In the genomic region with DNA sequence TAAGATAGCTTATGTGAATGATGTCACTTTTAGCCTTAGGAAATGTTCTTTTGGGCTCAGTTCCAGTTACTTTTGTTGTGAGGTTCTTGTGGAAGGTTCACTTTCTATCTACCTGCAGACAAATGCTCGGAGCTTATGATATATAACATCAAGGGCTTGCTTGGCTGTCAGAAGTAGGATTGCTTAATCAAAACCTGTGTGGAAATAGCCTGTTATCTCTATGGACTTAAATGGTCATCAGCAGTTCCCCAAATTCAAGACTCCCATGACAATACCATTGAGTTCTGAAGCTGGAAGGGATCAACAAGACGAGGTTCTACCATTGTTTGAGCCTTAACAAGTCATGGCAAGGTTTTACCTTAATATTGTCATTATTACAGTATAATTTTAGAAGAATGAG, we compare ENCODE assay signal across 24 cellular contexts. TPM values are rescaled to one million over a fixed set of nuclear protein-coding genes. Genes with fewer than 3 reads are reported as not detected.
A peak's percentile ranks its signal among the peaks of the same experiment; 100 is the strongest.
DNase-seq lines count a peak whose midpoint lies in the region; ATAC-seq, FAIRE-seq and TF ChIP-seq lines count a peak whose summit lies in the region.
"Had no signal": no experiment of that assay in that cellular context is flagged by ENCODE, and none has a peak within 500 bp of the region (broad histone marks: within the 10 kb centered on the region; RNA-seq: fewer than 3 reads in every experiment).

No MANE protein-coding gene starts in this region.

- no peak for TF ChIP-seq POLR2A in lower leg skin (IDR thresholded peaks at IDR 0.05)

- 73% methylated on average over 2 of the region's 2 CpGs for WGBS in lower leg skin, 2 donors
- WGBS in pancreas, 2 donors = 75 to 76% methylated on average over 2 of the region's 2 CpGs

- in situ Hi-C loops in KBM-7 (cut with MboI; ENCODE audit: low pct_unique_long_range_greater_than_20kb, low sequenced_read_pairs) = no loop called here

- POLR2A ChIA-PET in CD4-positive, alpha-beta memory T cell (lab: Charles Lee; ENCODE audit: partially characterized antibody) = interaction anchor here (1.3 to 18.2 kb wide), 6 partner anchors 14 to 580 kb away, joined by 3 to 373 read pairs (median 11); a partner anchor contains a TSS

- H3F3A ChIP-seq in SU-DHL-6 (ENCODE audit: insufficient read depth) = peaks cover 28% of the 10 kb centered on the region

- CTCF ChIA-PET in CD4-positive, alpha-beta memory T cell (lab: Charles Lee; ENCODE audit: partially characterized antibody) = interaction anchor here (0.9 to 4.0 kb wide), 10 partner anchors 10 to 565 kb away, joined by 3 to 18 read pairs (median 4); no protein-coding TSS in a partner anchor

- no peaks in the 10 kb centered on the region for H3K27me3 Mint-ChIP-seq in CD4-positive, alpha-beta memory T cell
- H3K27me3 Mint-ChIP-seq in naive B cell = no peaks in the 10 kb centered on the region
- H3K27me3 Mint-ChIP-seq: activated naive CD8-positive, alpha-beta T cell treated with anti-CD3 and anti-CD28 coated beads for 36 hours; activated T-cell treated with anti-CD3 and anti-CD28 coated beads, Interleukin-2, amount 50 U/mL, for 24 hours; stimulated activated naive B cell treated with anti-CD40 and anti-IgM and Interleukin-4, amounts not matched to agents 10 μg/mL and 1 μg/mL and 100 μg/mL, for 72 hours had no signal

- peaks cover 1 to 29% of the 10 kb centered on the region in 2 donors for H3K36me3 Mint-ChIP-seq in CD4-positive, alpha-beta memory T cell
- peaks cover 6 to 8% of the 10 kb centered on the region in 2 donors for H3K36me3 Mint-ChIP-seq in naive B cell

- H3K36me3 ChIP-seq in CD4-positive, alpha-beta memory T cell (ENCODE audit: insufficient read depth, low read length) = no peaks in the 10 kb centered on the region
- no peaks in the 10 kb centered on the region for H3K36me3 ChIP-seq in KOPT-K1 (ENCODE audit: insufficient read depth, low read length)
- H3K36me3 ChIP-seq in SU-DHL-6 (ENCODE audit: low read length) = no peaks in the 10 kb centered on the region
- no peaks in the 10 kb centered on the region for H3K36me3 ChIP-seq in pancreas
- H3K36me3 ChIP-seq: BE2C, breast epithelium, transverse colon had no signal

- H3K9me2 ChIP-seq in SU-DHL-6 (replicated peaks; ENCODE audit: insufficient read depth, low read length) = no peaks in the 10 kb centered on the region

- peak overlapping the region in 4 of 7 donors; percentile 12 to 82 (median 51) for H3K27ac Mint-ChIP-seq in CD4-positive, alpha-beta memory T cell
- H3K27ac Mint-ChIP-seq in naive B cell = peak overlapping the region in 4 of 6 donors; percentile 52 to 97 (median 94)

- no peak for DNase-seq in CD4-positive, alpha-beta memory T cell
- no peak for DNase-seq in naive B cell
- DNase-seq in activated effector memory CD4-positive, alpha-beta T cell treated with Interleukin-2 at 50 U/mL for 16 hours = no peak
- no peak for DNase-seq in lower leg skin (ENCODE audit: low spot score in 2 of 2)
- no peak for DNase-seq in KBM-7
- no peak for DNase-seq in pancreas
- DNase-seq: activated CD4-positive, alpha-beta T cell treated with anti-CD3 and anti-CD28 coated beads, Interleukin-2, amount 50 U/mL, for 48 hours; activated naive CD8-positive, alpha-beta T cell treated with anti-CD3 and anti-CD28 coated beads for 36 hours; activated T-cell treated with anti-CD3 and anti-CD28 coated beads, Interleukin-2, amount 50 U/mL, for 24 hours; BE2C; H7; head of caudate nucleus; Kasumi-1; mammary epithelial cell; NCI-H510A; PC-9; stimulated activated naive B cell treated with anti-CD40 and anti-IgM and Interleukin-4, amounts not matched to agents 10 μg/mL and 1 μg/mL and 100 μg/mL, for 72 hours; transverse colon had no signal

- intact Hi-C loops in CD4-positive, alpha-beta memory T cell (cut with micrococcal nuclease) = loop anchor here (1.0 to 10.0 kb wide), 4 partner anchors 7 to 223 kb away; no protein-coding TSS in a partner anchor
- intact Hi-C loops in lower leg skin (cut with DNase I; ENCODE audit: low total_unique reads) (no loop called here), pancreas (cut with DNase I) (no loop called here)

- H3K4me3 Mint-ChIP-seq in CD4-positive, alpha-beta memory T cell = peak overlapping the region in 5 of 8 donors; percentile 4 to 84 (median 12)
- peak overlapping the region in 3 of 8 donors; percentile 20 to 88 (median 78) for H3K4me3 Mint-ChIP-seq in naive B cell
- H3K4me3 Mint-ChIP-seq: activated naive CD8-positive, alpha-beta T cell treated with anti-CD3 and anti-CD28 coated beads for 36 hours; activated T-cell treated with anti-CD3 and anti-CD28 coated beads, Interleukin-2, amount 50 U/mL, for 24 hours had no signal

- H3K4me1 ChIP-seq in CD4-positive, alpha-beta memory T cell (ENCODE audit: insufficient read depth, low read length) = peaks cover 99% of the 10 kb centered on the region
- H3K4me1 ChIP-seq in pancreas = no peaks in the 10 kb centered on the region
- H3K4me1 ChIP-seq: BE2C, breast epithelium had no signal

- no peak for ATAC-seq in naive B cell (ENCODE audit: low read depth in 2 of 2)
- ATAC-seq in pancreas = no peak
- ATAC-seq: stimulated activated naive B cell treated with anti-CD40 and anti-IgM and Interleukin-4, amounts not matched to agents 10 μg/mL and 1 μg/mL and 100 μg/mL, for 72 hours had no signal

- H3K4me2 ChIP-seq in SU-DHL-6 (ENCODE audit: low read depth, low read length, poor library complexity, severe bottlenecking) = peak overlapping the region; percentile 68
- H3K4me2 ChIP-seq: PC-9 had no signal

- H3K4me3 ChIP-seq in CD4-positive, alpha-beta memory T cell (ENCODE audit: low read length in 2 of 2) = no peak overlapping the region
- no peak overlapping the region for H3K4me3 ChIP-seq in SU-DHL-6 (ENCODE audit: insufficient read depth, low read length, poor library complexity, severe bottlenecking)
- no peak overlapping the region for H3K4me3 ChIP-seq in lower leg skin (ENCODE audit: low read depth, poor library complexity, severe bottlenecking)
- no peak overlapping the region for H3K4me3 ChIP-seq in pancreas
- H3K4me3 ChIP-seq: breast epithelium, PC-9, transverse colon had no signal

- TF ChIP-seq CTCF in SU-DHL-6 (IDR thresholded peaks at IDR 0.05; ENCODE audit: insufficient read depth, low read length, poor library complexity, severe bottlenecking) (no peak), lower leg skin (IDR thresholded peaks at IDR 0.05) (no peak), pancreas (IDR thresholded peaks at IDR 0.05) (no peak)

- no peaks in the 10 kb centered on the region for H3K27me3 ChIP-seq in CD4-positive, alpha-beta memory T cell (ENCODE audit: insufficient read depth, low read length)
- H3K27me3 ChIP-seq in SU-DHL-6 (ENCODE audit: low read length) (no peaks in the 10 kb centered on the region), pancreas (no peaks in the 10 kb centered on the region)
- H3K27me3 ChIP-seq: BE2C, transverse colon had no signal

- peaks cover 81 to 99% (median 90%) of the 10 kb centered on the region in 4 donors for H3K4me1 Mint-ChIP-seq in CD4-positive, alpha-beta memory T cell
- peaks cover 85 to 99% (median 98%) of the 10 kb centered on the region in 3 donors for H3K4me1 Mint-ChIP-seq in naive B cell

- no peak for FAIRE-seq in pancreas (lab: Jason Lieb, UNC)
- FAIRE-seq: GM18507, islet of Langerhans, TTC549 had no signal

- H3K9me3 ChIP-seq in CD4-positive, alpha-beta memory T cell (ENCODE audit: control insufficient read depth in 1 of 2, low read length in 2 of 2) = no peaks in the 10 kb centered on the region
- H3K9me3 ChIP-seq in KOPT-K1 (ENCODE audit: insufficient read depth, low read length, poor library complexity, severe bottlenecking) (no peaks in the 10 kb centered on the region), SU-DHL-6 (ENCODE audit: insufficient read depth, low read length) (no peaks in the 10 kb centered on the region), pancreas (no peaks in the 10 kb centered on the region)
- H3K9me3 ChIP-seq: BE2C, breast epithelium, transverse colon had no signal

- peaks cover 0 to 2% (median 0%) of the 10 kb centered on the region in 8 donors for H3K9me3 Mint-ChIP-seq in CD4-positive, alpha-beta memory T cell
- H3K9me3 Mint-ChIP-seq in naive B cell = peaks cover 0 to 4% (median 0%) of the 10 kb centered on the region in 7 donors
- H3K9me3 Mint-ChIP-seq: activated naive CD8-positive, alpha-beta T cell treated with anti-CD3 and anti-CD28 coated beads for 36 hours; activated T-cell treated with anti-CD3 and anti-CD28 coated beads, Interleukin-2, amount 50 U/mL, for 24 hours; stimulated activated naive B cell treated with anti-CD40 and anti-IgM and Interleukin-4, amounts not matched to agents 10 μg/mL and 1 μg/mL and 100 μg/mL, for 72 hours had no signal

- H4K20me1 ChIP-seq in SU-DHL-6 (ENCODE audit: low read depth, low read length) = no peaks in the 10 kb centered on the region

- H3K9ac ChIP-seq in SU-DHL-6 (ENCODE audit: low read length) = peak overlapping the region; percentile 24; the same call in 1 of the 2 replicates

- H3K79me2 ChIP-seq in SU-DHL-6 (ENCODE audit: insufficient read depth, low read length) = peaks cover 98% of the 10 kb centered on the region

- no peak overlapping the region for H2AFZ ChIP-seq in SU-DHL-6 (ENCODE audit: low read depth, low read length, severe bottlenecking)
- H2AFZ ChIP-seq: PC-9 had no signal

- no peak overlapping the region for H3K27ac ChIP-seq in CD4-positive, alpha-beta memory T cell (ENCODE audit: low read depth, low read length)
- H3K27ac ChIP-seq in KOPT-K1 (ENCODE audit: low read depth, low read length, poor library complexity, severe bottlenecking) (peak overlapping the region; percentile 78), SU-DHL-6 (ENCODE audit: low read depth, low read length) (peak overlapping the region; percentile 100), pancreas (no peak overlapping the region)
- H3K27ac ChIP-seq: breast epithelium, PC-9 had no signal

RNA-seq across cellular contexts. Expression of a gene that starts 43.8 kb away (rescaled TPM):
- 100 to 1,000 TPM; 112 to 122 TPM for total RNA-seq in CD4-positive, alpha-beta memory T cell
- 10 to 100 TPM; 54.6 to 93.1 TPM for polyA plus RNA-seq in CD4-positive, alpha-beta memory T cell
- polyA plus RNA-seq in naive B cell (ENCODE audit: low read depth in 6 of 6) = 100 to 1,000 TPM in 2 of 6 donors, 10 to 100 TPM in 4; 65.3 to 109 (median 88.3) TPM
- 10 to 100 TPM in 1 of 4 donors, 1 to 10 TPM in 3; 3.8 to 16.5 (median 6.8) TPM for total RNA-seq in lower leg skin
- 1 to 10 TPM; 1.3 to 9.3 (median 2.9) TPM for total RNA-seq in pancreas
- 1 to 10 TPM; 1.8 to 3.5 TPM for polyA plus RNA-seq in pancreas

Comparison
In these comparisons a context has a peak if more than half of its experiments do, and no peak if none do; other contexts are left out.
1. H3K27ac ChIP-seq: peak in KOPT-K1 (single experiment) and SU-DHL-6 (single experiment); none in CD4-positive, alpha-beta memory T cell (single experiment) and pancreas (0 of 4).
2. RNA of a gene that starts 43.8 kb away (total RNA-seq): 112 to 122 TPM in CD4-positive, alpha-beta memory T cell; 3.8 to 16.5 TPM in lower leg skin and 1.3 to 9.3 TPM in pancreas; every median in the first group is over 4 times any median in the second.